28 cellular contexts compared by ENCODE assay signal in genomic region chr4:168793542-168793941, GRCh38.
"Had no signal": no experiment of that assay in that cellular context is flagged by ENCODE, and none has a peak within 500 bp of the region (broad histone marks: within the 10 kb centered on the region; RNA-seq: fewer than 3 reads in every experiment).

No MANE protein-coding gene starts in this region.

- H3K4me1 ChIP-seq: right lobe of liver had no signal

- H3K79me2 ChIP-seq: hepatocyte, parathyroid adenoma had no signal

- H3K4me1 Mint-ChIP-seq: neural crest cell had no signal

- H2AFZ ChIP-seq: hepatocyte, parathyroid adenoma had no signal

- H3K27ac ChIP-seq: dorsolateral prefrontal cortex, hepatocyte, lower lobe of right lung, neutrophil, parathyroid adenoma, right lobe of liver, testis, tibial artery, upper lobe of left lung had no signal

- H3K27me3 ChIP-seq: hepatocyte, right lobe of liver, testis, tibial artery, upper lobe of left lung had no signal

- ATAC-seq: left colon, left ventricle myocardium superior, mucosa of descending colon, right lobe of liver had no signal

- H3K4me3 ChIP-seq: dorsolateral prefrontal cortex, hepatocyte, lower lobe of right lung, mucosa of descending colon, right lobe of liver, tibial artery, upper lobe of left lung had no signal

- H3K9me3 Mint-ChIP-seq: memory B cell; mesothelial cell of epicardium; naive B cell; natural killer cell treated with Interleukin-12 subunit alpha and Interleukin-12 subunit beta and Interleukin-15 and Interleukin-18, amount 100 ng/mL, for 72 hours; neural crest cell had no signal

- H3K9ac ChIP-seq: parathyroid adenoma had no signal

- H3K36me3 ChIP-seq: lower lobe of right lung, neutrophil, right lobe of liver, tibial artery, upper lobe of left lung had no signal

- DNase-seq: dorsolateral prefrontal cortex; effector CD4-positive, alpha-beta T cell; head of caudate nucleus; kidney glomerular epithelial cell; left colon; left ventricle myocardium superior; lower lobe of right lung; mucosa of descending colon; naive B cell; right lobe of liver; small intestine; stimulated activated CD4-positive, alpha-beta T cell treated with anti-CD3 and anti-CD28 coated beads, Interleukin-12 subunit alpha, Interleukin-12 subunit beta, amount 100 ng/mL, for 4 hours; stimulated activated CD4-positive, alpha-beta T cell treated with anti-CD3 and anti-CD28 coated beads, Interleukin-1b, Interleukin-23, amount 100 ng/mL, for 48 hours; stimulated activated CD4-positive, alpha-beta T cell treated with anti-CD3 and anti-CD28 coated beads, Interleukin-4, amount 100 ng/mL, for 1 hour; stimulated activated CD8-positive, alpha-beta memory T cell treated with anti-CD3 and anti-CD28 coated beads, Interleukin-4, amount 100 ng/mL, for 48 hours; stimulated activated naive CD4-positive, alpha-beta T cell; substantia nigra; testis; tibial artery had no signal

- H3K4me2 ChIP-seq: hepatocyte had no signal

- H3K4me3 Mint-ChIP-seq: memory B cell; mesothelial cell of epicardium; naive B cell; natural killer cell treated with Interleukin-12 subunit alpha and Interleukin-12 subunit beta and Interleukin-15 and Interleukin-18, amount 100 ng/mL, for 72 hours; neural crest cell had no signal

- H3K27ac Mint-ChIP-seq: memory B cell; mesothelial cell of epicardium; natural killer cell treated with Interleukin-12 subunit alpha and Interleukin-12 subunit beta and Interleukin-15 and Interleukin-18, amount 100 ng/mL, for 72 hours; progenitor cell of endocrine pancreas had no signal

- H3K9me3 ChIP-seq: lower lobe of right lung, mucosa of descending colon, neutrophil, right lobe of liver, testis, tibial artery, upper lobe of left lung had no signal

- H3K27me3 Mint-ChIP-seq: naive B cell, progenitor cell of endocrine pancreas had no signal

- H3K36me3 Mint-ChIP-seq: memory B cell; naive B cell; natural killer cell treated with Interleukin-12 subunit alpha and Interleukin-12 subunit beta and Interleukin-15 and Interleukin-18, amount 100 ng/mL, for 72 hours had no signal
